ENCODE assay signal across 11 cellular contexts in the genomic region with DNA sequence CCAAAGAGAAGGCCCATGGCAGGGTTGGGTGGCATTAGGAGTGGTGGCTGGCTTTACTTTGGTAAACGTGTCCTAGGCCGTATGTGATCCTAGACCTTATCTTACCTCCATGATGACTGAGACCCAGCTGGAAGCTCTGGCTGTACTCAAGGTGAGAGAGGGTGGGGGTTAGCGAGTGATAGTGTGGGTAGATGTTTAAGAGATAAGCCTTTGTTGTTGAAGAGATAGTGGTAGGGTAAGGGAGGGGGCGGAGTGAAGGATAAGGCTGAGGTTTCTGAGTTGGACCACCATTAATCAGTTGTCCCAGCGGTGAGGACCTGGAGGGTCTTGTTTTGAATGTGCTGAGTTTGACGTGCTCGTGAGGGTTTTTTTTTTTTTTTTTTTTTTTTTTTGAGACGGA.
A peak's percentile ranks its signal among the peaks of the same experiment; 100 is the strongest.
DNase-seq lines count a peak whose midpoint lies in the region; ATAC-seq and TF ChIP-seq lines count a peak whose summit lies in the region.
"Had no signal": no experiment of that assay in that cellular context is flagged by ENCODE, and none has a peak within 500 bp of the region (broad histone marks: within the 10 kb centered on the region; RNA-seq: fewer than 3 reads in every experiment).

No MANE protein-coding gene starts in this region.

- TF ChIP-seq CTCF in left ventricle myocardium inferior (IDR thresholded peaks at IDR 0.05; ENCODE audit: borderline replicate concordance) (no peak), nephron (IDR thresholded peaks at IDR 0.05; ENCODE audit: unreplicated experiment in 3 of 3) (no peak)

- no peak overlapping the region for H3K4me3 ChIP-seq in left ventricle myocardium inferior

- peaks cover 11% of the 10 kb centered on the region for H3K36me3 Mint-ChIP-seq in activated T-helper 2 cell treated with anti-CD3 and anti-CD28 coated beads, Interferon-gamma antibody, Interleukin-2, Interleukin-4, amounts not matched to agents 10 μg/mL and 5 μg/mL and 100 μg/mL, durations not matched to agents 14 hours and 24 hours and 36 hours (ENCODE audit: low read depth)
- peaks cover 3% of the 10 kb centered on the region for H3K36me3 Mint-ChIP-seq in nephron (ENCODE audit: low read depth)

- H3K27ac ChIP-seq in left ventricle myocardium inferior (replicated peaks), result peak overlapping the region; percentile 98
- H3K27ac ChIP-seq: C4-2B had no signal

- ATAC-seq in left ventricle myocardium superior, result no peak

- no peaks in the 10 kb centered on the region for H3K36me3 ChIP-seq in left ventricle myocardium inferior

- peaks cover 3% of the 10 kb centered on the region for H3K9me3 Mint-ChIP-seq in activated T-helper 2 cell treated with anti-CD3 and anti-CD28 coated beads, Interferon-gamma antibody, Interleukin-2, Interleukin-4, amounts not matched to agents 10 μg/mL and 5 μg/mL and 100 μg/mL, durations not matched to agents 14 hours and 24 hours and 36 hours
- H3K9me3 Mint-ChIP-seq in nephron, result no peaks in the 10 kb centered on the region

- DNase-seq in left ventricle myocardium inferior (no peak), left ventricle myocardium superior (no peak), NCI-H1436 (lab: John Stamatoyannopoulos, UW) (no peak), posterior vena cava (ENCODE audit: low spot score) (no peak), NCI-H748 treated with DMSO at 0.1 percent for 48 hours (lab: John Stamatoyannopoulos, UW) (no peak), 8988T (no peak)
- DNase-seq in activated T-helper 2 cell treated with anti-CD3 and anti-CD28 coated beads, Interferon-gamma antibody, Interleukin-2, Interleukin-4, amounts not matched to agents 10 μg/mL and 5 μg/mL and 100 μg/mL, durations not matched to agents 14 hours and 24 hours and 36 hours (ENCODE audit: low spot score), result peak; percentile 14
- DNase-seq: caudate nucleus, NCI-H524 treated with DMSO at 0.1 percent for 48 hours had no signal

- peaks cover 65% of the 10 kb centered on the region for H3K4me1 Mint-ChIP-seq in activated T-helper 2 cell treated with anti-CD3 and anti-CD28 coated beads, Interferon-gamma antibody, Interleukin-2, Interleukin-4, amounts not matched to agents 10 μg/mL and 5 μg/mL and 100 μg/mL, durations not matched to agents 14 hours and 24 hours and 36 hours (ENCODE audit: low read depth)
- peaks cover 73% of the 10 kb centered on the region for H3K4me1 Mint-ChIP-seq in nephron

- peaks cover 99% of the 10 kb centered on the region for H3K4me1 ChIP-seq in left ventricle myocardium inferior

- peak overlapping the region; percentile 37 for H3K4me3 Mint-ChIP-seq in activated T-helper 2 cell treated with anti-CD3 and anti-CD28 coated beads, Interferon-gamma antibody, Interleukin-2, Interleukin-4, amounts not matched to agents 10 μg/mL and 5 μg/mL and 100 μg/mL, durations not matched to agents 14 hours and 24 hours and 36 hours (ENCODE audit: low read depth)
- peak overlapping the region; percentile 31 to 52 (median 44) for H3K4me3 Mint-ChIP-seq in nephron

- no peaks in the 10 kb centered on the region for H3K27me3 Mint-ChIP-seq in activated T-helper 2 cell treated with anti-CD3 and anti-CD28 coated beads, Interferon-gamma antibody, Interleukin-2, Interleukin-4, amounts not matched to agents 10 μg/mL and 5 μg/mL and 100 μg/mL, durations not matched to agents 14 hours and 24 hours and 36 hours (ENCODE audit: low read depth)
- H3K27me3 Mint-ChIP-seq in nephron (ENCODE audit: low read depth), result no peaks in the 10 kb centered on the region

- intact Hi-C loops in left ventricle myocardium inferior (cut with micrococcal nuclease), result no loop called here
- intact Hi-C loops in left ventricle myocardium superior (cut with micrococcal nuclease), result no loop called here
- intact Hi-C loops in activated T-helper 2 cell treated with anti-CD3 and anti-CD28 coated beads, Interferon-gamma antibody, Interleukin-2, Interleukin-4, amounts not matched to agents 10 μg/mL and 5 μg/mL and 100 μg/mL, durations not matched to agents 14 hours and 24 hours and 36 hours (cut with micrococcal nuclease), result loop anchor here (1.0 to 2.0 kb wide), 3 partner anchors 10 to 70 kb away; no protein-coding TSS in a partner anchor
- intact Hi-C loops in posterior vena cava (cut with DNase I), result loop anchor here in 1 of 2 donors (5.0 kb wide), 1 partner anchor 39 kb away; no protein-coding TSS in a partner anchor

- H3K27ac Mint-ChIP-seq in activated T-helper 2 cell treated with anti-CD3 and anti-CD28 coated beads, Interferon-gamma antibody, Interleukin-2, Interleukin-4, amounts not matched to agents 10 μg/mL and 5 μg/mL and 100 μg/mL, durations not matched to agents 14 hours and 24 hours and 36 hours, result peak overlapping the region; percentile 82
- peak overlapping the region; percentile 98 to 99 (median 99) for H3K27ac Mint-ChIP-seq in nephron

- no peaks in the 10 kb centered on the region for H3K9me3 ChIP-seq in left ventricle myocardium inferior (replicated peaks)

- H3K27me3 ChIP-seq in left ventricle myocardium inferior (ENCODE audit: low read depth), result no peaks in the 10 kb centered on the region
